Comparison of ENCODE assay signal across 1 cellular context in the genomic region with DNA sequence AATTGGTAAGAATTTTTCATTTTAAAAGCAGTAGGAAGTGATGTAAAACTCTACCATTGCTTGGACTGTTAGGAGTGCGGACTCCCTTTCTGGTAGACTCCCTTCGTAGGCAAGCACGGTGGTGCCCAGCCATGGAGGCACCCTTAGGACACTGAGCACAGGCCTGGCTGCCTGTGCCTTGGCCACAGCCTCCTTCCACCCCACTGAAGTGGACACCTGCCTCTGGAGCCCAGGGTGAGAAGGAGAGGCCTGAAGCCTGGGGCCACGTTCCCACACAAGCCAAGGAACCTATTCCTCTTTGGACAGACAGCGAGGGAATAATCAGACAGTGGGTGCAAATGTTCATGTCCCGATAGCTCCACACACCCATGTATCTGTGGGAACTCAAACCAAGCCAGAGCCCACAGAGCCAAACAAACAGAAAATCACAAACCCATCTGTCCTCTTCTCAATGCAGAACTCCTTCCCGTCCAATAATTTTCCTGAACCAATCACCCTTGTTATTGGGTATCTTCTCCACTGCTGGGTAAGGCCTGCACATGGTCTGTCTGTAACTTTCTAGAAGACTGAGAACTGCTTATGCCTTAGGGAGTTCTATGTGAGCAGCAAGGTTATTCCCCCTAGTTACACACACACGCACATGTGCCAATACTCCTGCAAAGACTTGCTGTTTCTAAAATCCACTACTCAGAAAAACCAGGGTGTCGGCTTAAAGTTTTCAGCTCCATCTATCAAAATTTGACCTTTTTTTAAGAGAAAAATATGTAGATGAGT.
TF ChIP-seq lines count a peak whose summit lies in the region.

No MANE protein-coding gene starts in this region.

TF ChIP-seq in HepG2, 621 proteins besides CTCF, POLR2A, EP300 and RAD21:
- TF ChIP-seq YY1 (IDR thresholded peaks at IDR 0.05; ENCODE audit: insufficient read depth, insufficient replicate concordance, low read depth, low read length), result no peak
- TF ChIP-seq CHCHD3 (CRISPR knock-in tag; IDR thresholded peaks at IDR 0.05), result no peak
- TF ChIP-seq IRX3 (CRISPR knock-in tag; IDR thresholded peaks at IDR 0.05; ENCODE audit: borderline replicate concordance, low read depth), result no peak
- TF ChIP-seq PAX8 (CRISPR knock-in tag; IDR thresholded peaks at IDR 0.05; ENCODE audit: borderline replicate concordance), result no peak
- no peak for TF ChIP-seq ZNF709 (CRISPR knock-in tag; IDR thresholded peaks at IDR 0.05)
- TF ChIP-seq THYN1 (CRISPR knock-in tag; IDR thresholded peaks at IDR 0.05; ENCODE audit: borderline replicate concordance, low read depth), result no peak
- TF ChIP-seq ZNF510 (CRISPR knock-in tag; IDR thresholded peaks at IDR 0.05; ENCODE audit: low read depth), result no peak
